Comparison of ENCODE assay signal across 27 cellular contexts in genomic region chr1:245779797-245780529, GRCh38.
A peak's percentile ranks its signal among the peaks of the same experiment; 100 is the strongest.
DNase-seq lines count a peak whose midpoint lies in the region; ATAC-seq, FAIRE-seq and TF ChIP-seq lines count a peak whose summit lies in the region.
"Had no signal": no experiment of that assay in that cellular context is flagged by ENCODE, and none has a peak within 500 bp of the region (broad histone marks: within the 10 kb centered on the region; RNA-seq: fewer than 3 reads in every experiment).

No MANE protein-coding gene starts in this region.

- no peaks in the 10 kb centered on the region for H3K27me3 Mint-ChIP-seq in neural crest cell (ENCODE audit: low read depth)
- no peaks in the 10 kb centered on the region for H3K27me3 Mint-ChIP-seq in activated CD8-positive, alpha-beta T cell treated with anti-CD3 and anti-CD28 coated beads for 36 hours
- H3K27me3 Mint-ChIP-seq: activated CD4-positive, alpha-beta T cell treated with anti-CD3 and anti-CD28 coated beads for 36 hours; activated naive CD8-positive, alpha-beta T cell treated with anti-CD3 and anti-CD28 coated beads, Interleukin-2, amount 50 U/mL, for 24 hours; activated T-cell treated with anti-CD3 and anti-CD28 coated beads, Interleukin-2, amount 50 U/mL, for 24 hours; naive thymus-derived CD8-positive, alpha-beta T cell had no signal

- H3K27ac ChIP-seq in DND-41 (ENCODE audit: low read length) = no peak overlapping the region
- no peak overlapping the region for H3K27ac ChIP-seq in HCT116 (ENCODE audit: low read depth, low read length)
- H3K27ac ChIP-seq in K562 (ENCODE audit: extremely low read depth, low read depth, low read length) = no peak overlapping the region
- H3K27ac ChIP-seq: dorsolateral prefrontal cortex, KMS-11, ovary had no signal

- RAD21 ChIA-PET in HCT116 (lab: Charles Lee; ENCODE audit: low non-redundant PET in 1 of 2, low total read pairs in 2 of 2, uncharacterized antibody in 2 of 2, unreplicated experiment in 2 of 2) = no interaction called here

- H3K36me3 ChIP-seq in DND-41 (ENCODE audit: insufficient read depth, low read length) = no peaks in the 10 kb centered on the region
- H3K36me3 ChIP-seq in HCT116 (ENCODE audit: control insufficient read depth in 1 of 2, insufficient read depth in 2 of 2, low read length in 2 of 2) = no peaks in the 10 kb centered on the region
- H3K36me3 ChIP-seq in K562 (ENCODE audit: control insufficient read depth, insufficient read depth, low read length) = peaks cover 17% of the 10 kb centered on the region
- H3K36me3 ChIP-seq: ovary had no signal

- BruUV-seq in HCT116 (replicated peaks; lab: Mats Ljungman, UMichigan) = no TSS peak
- no TSS peak for BruUV-seq in K562 (replicated peaks; lab: Mats Ljungman, UMichigan)

- DNase-seq in DND-41 = no peak
- no peak for DNase-seq in HCT116 (ENCODE audit: low read depth, low spot score)
- DNase-seq in K562 (ENCODE audit: extremely low read depth in 1 of 4, low spot score in 3 of 4) = peak in 2 of 4 experiments; percentile 51 to 52
- DNase-seq in neural crest cell (ENCODE audit: low read depth, low spot score) = no peak
- no peak for DNase-seq in sciatic nerve (ENCODE audit: low spot score)
- DNase-seq in NCI-H1436 treated with DMSO at 0.1 percent for 48 hours (lab: John Stamatoyannopoulos, UW) = no peak
- DNase-seq in activated CD8-positive, alpha-beta T cell treated with anti-CD3 and anti-CD28 coated beads for 36 hours = no peak
- DNase-seq: activated CD4-positive, alpha-beta T cell treated with anti-CD3 and anti-CD28 coated beads for 36 hours; activated gamma-delta T cell treated with Interleukin-2 at 50 U/mL for 16 hours; activated naive CD8-positive, alpha-beta T cell treated with anti-CD3 and anti-CD28 coated beads, Interleukin-2, amount 50 U/mL, for 24 hours; activated T-cell treated with anti-CD3 and anti-CD28 coated beads, Interleukin-2, amount 50 U/mL, for 24 hours; C1 segment of cervical spinal cord; Caco-2; cerebellar nuclear complex; dorsolateral prefrontal cortex; GOT3; midbrain; naive thymus-derived CD8-positive, alpha-beta T cell; NCI-H1417 treated with DMSO at 0.1 percent for 48 hours; NCI-H446; NCI-H774; ovary; retina; stimulated activated CD4-positive, alpha-beta T cell treated with anti-CD3 and anti-CD28 coated beads, Interleukin-2, amount 100 ng/mL, for 24 hours; T-helper 2 cell had no signal

- peaks cover 3% of the 10 kb centered on the region for H3K36me3 Mint-ChIP-seq in neural crest cell (ENCODE audit: low read depth)
- peaks cover 4% of the 10 kb centered on the region for H3K36me3 Mint-ChIP-seq in activated CD8-positive, alpha-beta T cell treated with anti-CD3 and anti-CD28 coated beads for 36 hours (ENCODE audit: low read depth)

- no peak overlapping the region for H3K27ac Mint-ChIP-seq in neural crest cell (ENCODE audit: unreplicated experiment)
- no peak overlapping the region for H3K27ac Mint-ChIP-seq in activated CD8-positive, alpha-beta T cell treated with anti-CD3 and anti-CD28 coated beads for 36 hours
- H3K27ac Mint-ChIP-seq: activated CD4-positive, alpha-beta T cell treated with anti-CD3 and anti-CD28 coated beads for 36 hours; activated naive CD8-positive, alpha-beta T cell treated with anti-CD3 and anti-CD28 coated beads, Interleukin-2, amount 50 U/mL, for 24 hours; activated T-cell treated with anti-CD3 and anti-CD28 coated beads, Interleukin-2, amount 50 U/mL, for 24 hours; naive thymus-derived CD8-positive, alpha-beta T cell had no signal

- FAIRE-seq in K562 (lab: Jason Lieb, UNC) = no peak
- FAIRE-seq: keratinocyte had no signal

- 91% methylated on average over 8 of the region's 8 CpGs for WGBS in K562 (ENCODE audit: insufficient coverage, low coverage, missing lambda C conversion rate)

- TF ChIP-seq CTCF in DND-41 (IDR thresholded peaks at IDR 0.05; ENCODE audit: borderline replicate concordance, extremely low read depth, low read length, poor library complexity, severe bottlenecking) (peak; percentile 4), HCT116 (IDR thresholded peaks at IDR 0.05 in 2 of 3, conservative IDR thresholded peaks at IDR 0.05 in 1 of 3; ENCODE audit: borderline replicate concordance in 1 of 3, insufficient read depth in 1 of 3, low read depth in 2 of 3, low read length in 2 of 3) (peak in 2 of 3 experiments; percentile 30 to 46; a peak in 3 of 6 replicates), K562 (IDR thresholded peaks at IDR 0.05 in 2 of 3, conservative IDR thresholded peaks at IDR 0.05 in 1 of 3; ENCODE audit: insufficient read depth in 2 of 3, low read depth in 1 of 3, low read length in 3 of 3) (peak in 1 of 3 experiments; percentile 33; a peak in 1 of 6 replicates), neural crest cell (conservative IDR thresholded peaks at IDR 0.05) (peak; percentile 45)
- no peak for TF ChIP-seq CTCF in activated CD8-positive, alpha-beta T cell treated with anti-CD3 and anti-CD28 coated beads for 36 hours (IDR thresholded peaks at IDR 0.05)

- 0 out of 2 replicates have a peak, but pooled peaks cover 3% of the 10 kb centered on the region for H3K9me2 ChIP-seq in HCT116 (ENCODE audit: insufficient read depth)

- CTCF ChIA-PET in HCT116 (lab: Charles Lee) = no interaction called here
- CTCF ChIA-PET in K562 (lab: Yijun Ruan, JAX; ENCODE audit: low intra/inter-chr PET ratio) = no interaction called here
- CTCF ChIA-PET in activated CD8-positive, alpha-beta T cell treated with anti-CD3 and anti-CD28 coated beads for 36 hours (lab: Charles Lee) = no interaction called here

- no peaks in the 10 kb centered on the region for H3K4me1 ChIP-seq in DND-41 (ENCODE audit: insufficient read depth, low read length)
- H3K4me1 ChIP-seq in HCT116 (ENCODE audit: control insufficient read depth in 1 of 2, insufficient read depth in 2 of 2, low read length in 2 of 2) = no peaks in the 10 kb centered on the region
- 0 out of 5 replicates have a peak, but pooled peaks cover 0 to 2% of the 10 kb centered on the region in 2 experiments for H3K4me1 ChIP-seq in K562 (replicated peaks in 1 of 2; ENCODE audit: control insufficient read depth in 2 of 2, insufficient read depth in 2 of 2, low read length in 2 of 2)

- no peaks in the 10 kb centered on the region for H3K9me1 ChIP-seq in K562 (ENCODE audit: control insufficient read depth, insufficient read depth, low read length)

- H3K79me2 ChIP-seq in DND-41 (ENCODE audit: insufficient read depth, low read length) (no peaks in the 10 kb centered on the region), HCT116 (ENCODE audit: insufficient read depth, low read length) (no peaks in the 10 kb centered on the region), K562 (ENCODE audit: control insufficient read depth, insufficient read depth, low read length) (peaks cover 3% of the 10 kb centered on the region; the same call in 2 of the 3 replicates)

- H3K4me3 ChIP-seq in DND-41 (ENCODE audit: low read depth in 1 of 2, low read length in 2 of 2) = no peak overlapping the region
- H3K4me3 ChIP-seq in HCT116 (replicated peaks in 1 of 2; ENCODE audit: low read depth in 1 of 2, low read length in 2 of 2) = no peak overlapping the region
- H3K4me3 ChIP-seq in K562 = no peak overlapping the region
- H3K4me3 ChIP-seq: dorsolateral prefrontal cortex, ovary had no signal

- TF ChIP-seq POLR2A in HCT116 (IDR thresholded peaks at IDR 0.05; ENCODE audit: borderline replicate concordance, extremely low read depth, insufficient read depth, insufficient read length) (no peak), K562 (conservative IDR thresholded peaks at IDR 0.05) (no peak)

- H4K20me1 ChIP-seq in DND-41 (ENCODE audit: insufficient read depth, low read length) = no peaks in the 10 kb centered on the region
- no peaks in the 10 kb centered on the region for H4K20me1 ChIP-seq in HCT116 (ENCODE audit: insufficient read depth)
- no peaks in the 10 kb centered on the region for H4K20me1 ChIP-seq in K562 (replicated peaks; ENCODE audit: control insufficient read depth, insufficient read depth, low read length)

- H2AFZ ChIP-seq in DND-41 (ENCODE audit: low read depth, low read length) = no peak overlapping the region
- H2AFZ ChIP-seq in HCT116 (ENCODE audit: low read depth, low read length, poor library complexity, severe bottlenecking) = no peak overlapping the region
- H2AFZ ChIP-seq in K562 (ENCODE audit: low read depth, low read length) = no peak overlapping the region

- H3K27me3 ChIP-seq in DND-41 (ENCODE audit: insufficient read depth, low read length, poor library complexity) (no peaks in the 10 kb centered on the region), HCT116 (ENCODE audit: insufficient read depth, low read length) (no peaks in the 10 kb centered on the region), K562 (ENCODE audit: control insufficient read depth in 2 of 2, insufficient read depth in 2 of 2, low read length in 2 of 2) (no peaks in the 10 kb centered on the region)
- H3K27me3 ChIP-seq: dorsolateral prefrontal cortex, ovary had no signal

- no peak overlapping the region for H3K4me2 ChIP-seq in DND-41 (ENCODE audit: insufficient read depth, low read length)
- H3K4me2 ChIP-seq in HCT116 (ENCODE audit: low read length) = no peak overlapping the region
- H3K4me2 ChIP-seq in K562 (ENCODE audit: insufficient read depth, low read length) = no peak overlapping the region
- H3K4me2 ChIP-seq: KMS-11 had no signal

- H3K4me3 Mint-ChIP-seq in neural crest cell = no peak overlapping the region
- no peak overlapping the region for H3K4me3 Mint-ChIP-seq in activated CD8-positive, alpha-beta T cell treated with anti-CD3 and anti-CD28 coated beads for 36 hours
- H3K4me3 Mint-ChIP-seq: activated CD4-positive, alpha-beta T cell treated with anti-CD3 and anti-CD28 coated beads for 36 hours; activated naive CD8-positive, alpha-beta T cell treated with anti-CD3 and anti-CD28 coated beads, Interleukin-2, amount 50 U/mL, for 24 hours; activated T-cell treated with anti-CD3 and anti-CD28 coated beads, Interleukin-2, amount 50 U/mL, for 24 hours; naive thymus-derived CD8-positive, alpha-beta T cell had no signal

- H3K9me3 ChIP-seq in DND-41 (ENCODE audit: insufficient read depth, low read length, severe bottlenecking) = no peaks in the 10 kb centered on the region
- H3K9me3 ChIP-seq in HCT116 (ENCODE audit: control insufficient read depth in 1 of 2, insufficient read depth in 1 of 2, low read depth in 1 of 2, low read length in 2 of 2) = no peaks in the 10 kb centered on the region
- no peaks in the 10 kb centered on the region for H3K9me3 ChIP-seq in K562 (replicated peaks; ENCODE audit: control insufficient read depth, insufficient read depth, low read depth, low read length)
- H3K9me3 ChIP-seq: Caco-2, ovary had no signal

- TF ChIP-seq EP300 in K562 (IDR thresholded peaks at IDR 0.05; ENCODE audit: low read length) = no peak

- H3K9ac ChIP-seq in DND-41 (ENCODE audit: low read depth, low read length) (no peak overlapping the region), HCT116 (ENCODE audit: low read length) (no peak overlapping the region), K562 (ENCODE audit: insufficient read depth in 1 of 2, low read depth in 2 of 2, low read length in 2 of 2) (no peak overlapping the region)
- H3K9ac ChIP-seq: KMS-11 had no signal

- in situ Hi-C loops in K562 (cut with MboI) = no loop called here

- intact Hi-C loops in HCT116 (cut with micrococcal nuclease) (no loop called here), K562 (cut with micrococcal nuclease) (no loop called here), sciatic nerve (cut with DNase I) (no loop called here)
- intact Hi-C loops in activated CD8-positive, alpha-beta T cell treated with anti-CD3 and anti-CD28 coated beads for 36 hours (cut with micrococcal nuclease) = no loop called here

- H3K9me3 Mint-ChIP-seq in neural crest cell = peaks cover 2% of the 10 kb centered on the region
- H3K9me3 Mint-ChIP-seq in activated CD8-positive, alpha-beta T cell treated with anti-CD3 and anti-CD28 coated beads for 36 hours = peaks cover 8% of the 10 kb centered on the region

- TF ChIP-seq RAD21 in HCT116 (IDR thresholded peaks at IDR 0.05; ENCODE audit: low read depth) (no peak), K562 (CRISPR knock-in tag; conservative IDR thresholded peaks at IDR 0.05 in 1 of 2, IDR thresholded peaks at IDR 0.05 in 1 of 2) (no peak)

- ATAC-seq in DND-41 (ENCODE audit: insufficient read depth, low read depth) = no peak
- peak; percentile 42; the same call in 1 of the 2 replicates for ATAC-seq in HCT116
- ATAC-seq in K562 = peak; percentile 47; the same call in 2 of the 3 replicates
- no peak for ATAC-seq in sciatic nerve
- ATAC-seq in activated CD8-positive, alpha-beta T cell treated with anti-CD3 and anti-CD28 coated beads for 36 hours = no peak
- ATAC-seq: activated CD4-positive, alpha-beta T cell treated with anti-CD3 and anti-CD28 coated beads for 36 hours; activated naive CD8-positive, alpha-beta T cell treated with anti-CD3 and anti-CD28 coated beads, Interleukin-2, amount 50 U/mL, for 24 hours; naive thymus-derived CD8-positive, alpha-beta T cell had no signal

- no peaks in the 10 kb centered on the region for H3K4me1 Mint-ChIP-seq in neural crest cell
- H3K4me1 Mint-ChIP-seq in activated CD8-positive, alpha-beta T cell treated with anti-CD3 and anti-CD28 coated beads for 36 hours (ENCODE audit: low read depth) = no peaks in the 10 kb centered on the region
- H3K4me1 Mint-ChIP-seq: activated CD4-positive, alpha-beta T cell treated with anti-CD3 and anti-CD28 coated beads for 36 hours; activated naive CD8-positive, alpha-beta T cell treated with anti-CD3 and anti-CD28 coated beads, Interleukin-2, amount 50 U/mL, for 24 hours had no signal

- POLR2A ChIA-PET in HCT116 (lab: Charles Lee) (no interaction called here), K562 (lab: Yijun Ruan, JAX) (interaction anchor here (1.0 kb wide), 1 partner anchor 11 kb away, joined by 3 read pairs; no protein-coding TSS in a partner anchor)
- POLR2A ChIA-PET in activated CD8-positive, alpha-beta T cell treated with anti-CD3 and anti-CD28 coated beads for 36 hours (lab: Charles Lee) = no interaction called here

Comparison
In these comparisons a context has a peak if more than half of its experiments do, and no peak if none do; other contexts are left out.
1. ATAC-seq: peak in HCT116 (single experiment) and K562 (single experiment); none in DND-41 (single experiment), sciatic nerve (single experiment) and activated CD8-positive, alpha-beta T cell treated with anti-CD3 and anti-CD28 coated beads for 36 hours (single experiment).